Comparison of ENCODE assay signal across 20 cellular contexts in genomic region chr11:44236261-44236660, GRCh38.
"Had no signal": no experiment of that assay in that cellular context is flagged by ENCODE, and none has a peak within 500 bp of the region (broad histone marks: within the 10 kb centered on the region; RNA-seq: fewer than 3 reads in every experiment).

No MANE protein-coding gene starts in this region.

- H3K27ac Mint-ChIP-seq: IgD-negative memory B cell had no signal

- H3K27ac ChIP-seq: KMS-11, RWPE1 had no signal

- H3K4me3 ChIP-seq: K562 had no signal

- H3K27me3 Mint-ChIP-seq: IgD-negative memory B cell had no signal

- DNase-seq: Kasumi-1, MM.1S, NCI-H1092 treated with DMSO at 0.1 percent for 48 hours, NCI-H1436, NCI-H187, NCI-H2029, NCI-H2081 treated with DMSO at 0.1 percent for 48 hours, NCI-H2171, NCI-H226, NCI-H510A, NCI-H524 treated with DMSO at 0.1 percent for 48 hours, NCI-H774, PC-3, SHP77 had no signal

- ATAC-seq: K562, Panc1, PC-3, SK-N-SH treated with all-trans-retinoic acid at 6 μM for 48 hours had no signal

- H3K4me1 Mint-ChIP-seq: IgD-negative memory B cell had no signal
